Comparison of ENCODE assay signal across 17 cellular contexts in genomic region chr1:235595079-235595478, GRCh38. TPM values are rescaled to one million over a fixed set of nuclear protein-coding genes. Genes with fewer than 3 reads are reported as not detected.
"Had no signal": no experiment of that assay in that cellular context is flagged by ENCODE, and none has a peak within 500 bp of the region (broad histone marks: within the 10 kb centered on the region; RNA-seq: fewer than 3 reads in every experiment).

No MANE protein-coding gene starts in this region.

- H3K27ac ChIP-seq: SJCRH30 had no signal

- H3K27me3 ChIP-seq: SJCRH30 had no signal

- H3K9me3 ChIP-seq: SJCRH30 had no signal

- H3K36me3 ChIP-seq: SJCRH30 had no signal

- H3K4me1 ChIP-seq: SJCRH30 had no signal

- H3K4me3 ChIP-seq: SJCRH30 had no signal

- FAIRE-seq: RCC 7860 had no signal

- DNase-seq: KBM-7, MV-4-11, NCI-H1048, NCI-H1105, NCI-H1417, NCI-H1436 treated with DMSO at 0.1 percent for 48 hours, NCI-H1694, NCI-H187 treated with DMSO at 0.1 percent for 48 hours, NCI-H2029 treated with DMSO at 0.1 percent for 48 hours, NCI-H2227 treated with DMSO at 0.1 percent for 48 hours, NCI-H524, NCI-H526 treated with DMSO at 0.1 percent for 48 hours, NCI-H774, SHP77 treated with DMSO at 0.1 percent for 48 hours, SJCRH30 had no signal

RNA-seq across cellular contexts. Expression of gene GNG4, which starts 54.5 kb away (rescaled TPM):
- total RNA-seq: Right ventricle myocardium inferior had no signal
